9 cellular contexts compared by ENCODE assay signal in the genomic region with DNA sequence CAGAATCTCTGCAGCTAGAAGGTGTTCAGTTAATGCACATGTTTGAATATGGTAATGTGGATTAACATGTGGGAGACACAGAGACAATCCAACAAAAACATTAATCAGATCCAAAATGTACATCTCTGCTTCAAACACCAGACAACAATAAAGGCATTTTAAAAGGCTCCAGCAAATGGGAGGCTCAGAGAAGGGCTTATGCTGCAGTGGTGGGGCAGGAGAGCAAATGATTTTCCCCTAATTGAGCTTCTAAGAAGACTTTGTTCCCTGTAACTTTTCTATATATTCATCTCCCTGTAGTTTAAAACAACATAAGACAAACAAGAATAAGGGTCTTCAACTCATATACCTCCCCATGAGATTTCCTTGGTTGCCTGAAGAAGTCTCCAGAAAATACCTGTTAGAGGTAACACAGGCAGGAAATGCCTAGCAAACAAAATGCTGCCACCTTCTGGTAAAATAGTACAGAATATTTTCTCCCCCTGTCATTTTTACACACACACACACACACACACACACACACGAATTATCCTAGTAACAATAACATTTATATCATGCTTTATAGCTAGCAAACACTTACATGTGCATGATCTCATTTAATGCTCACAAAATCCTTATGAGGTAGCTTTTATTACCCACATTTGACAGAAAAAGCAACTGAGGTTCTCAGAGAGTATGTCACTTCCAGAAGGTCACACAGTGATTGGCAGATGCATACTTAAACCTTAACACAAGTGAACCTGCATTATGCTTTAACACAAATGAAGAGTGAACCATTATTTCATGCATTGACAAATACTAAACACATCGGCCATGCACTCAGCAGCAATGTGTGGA.
DNase-seq lines count a peak whose midpoint lies in the region; ATAC-seq and TF ChIP-seq lines count a peak whose summit lies in the region.
"Had no signal": no experiment of that assay in that cellular context is flagged by ENCODE, and none has a peak within 500 bp of the region (broad histone marks: within the 10 kb centered on the region; RNA-seq: fewer than 3 reads in every experiment).

No MANE protein-coding gene starts in this region.

- DNase-seq in ACHN: peak; percentile 64
- DNase-seq in GM12864 (ENCODE audit: low read depth): peak; percentile 21
- peak; percentile 87 for DNase-seq in NCI-H82 (lab: John Stamatoyannopoulos, UW)
- DNase-seq in choroid plexus epithelial cell (ENCODE audit: low read depth): peak; percentile 76
- DNase-seq in naive thymus-derived CD4-positive, alpha-beta T cell: peak in 7 of 9 donors; percentile 13 to 50 (median 30)
- no peak for DNase-seq in GM19238 (ENCODE audit: insufficient read length, low spot score)
- no peak for DNase-seq in MG63
- DNase-seq: stimulated activated naive B cell treated with anti-CD40 and anti-IgM and Interleukin-4, amounts not matched to agents 10 μg/mL and 1 μg/mL and 100 μg/mL, for 72 hours had no signal

- POLR2A ChIA-PET in naive thymus-derived CD4-positive, alpha-beta T cell (lab: Charles Lee): interaction anchor here (1.0 kb wide), 1 partner anchor 223 kb away, joined by 3 read pairs; no protein-coding TSS in a partner anchor

- no peaks in the 10 kb centered on the region for H3K9me3 ChIP-seq in naive thymus-derived CD4-positive, alpha-beta T cell (ENCODE audit: control insufficient read depth in 2 of 3, low read length in 3 of 3)
- no peaks in the 10 kb centered on the region for H3K9me3 ChIP-seq in MG63

- CTCF ChIA-PET in naive thymus-derived CD4-positive, alpha-beta T cell (lab: Charles Lee): interaction anchor here (1.3 to 2.5 kb wide), 3 partner anchors 219 to 228 kb away, joined by 3 to 28 read pairs (median 12); no protein-coding TSS in a partner anchor

- intact Hi-C loops in naive thymus-derived CD4-positive, alpha-beta T cell (cut with micrococcal nuclease): loop anchor here (1.0 to 5.0 kb wide), 7 partner anchors 124 to 574 kb away; partner anchors contain the start of gene MB21D2 (in 2 of the 2)

- peak; percentile 36 for ATAC-seq in HG03565 (IDR thresholded peaks at IDR 0.05; ENCODE audit: unreplicated experiment)
- ATAC-seq in naive thymus-derived CD4-positive, alpha-beta T cell: peak; percentile 26

- in situ Hi-C loops in ACHN (cut with HindIII; ENCODE audit: low pct_ligation_motif_present, low pct_unique_long_range_greater_than_20kb, low sequenced_read_pairs): no loop called here

- H3K4me3 Mint-ChIP-seq in naive thymus-derived CD4-positive, alpha-beta T cell: no peak overlapping the region
- H3K4me3 Mint-ChIP-seq: stimulated activated naive B cell treated with anti-CD40 and anti-IgM and Interleukin-4, amounts not matched to agents 10 μg/mL and 1 μg/mL and 100 μg/mL, for 72 hours had no signal

- TF ChIP-seq CTCF in GM12864 (IDR thresholded peaks at IDR 0.05; ENCODE audit: low read depth, low read length, missing control alignments) (peak; percentile 32), choroid plexus epithelial cell (conservative IDR thresholded peaks at IDR 0.05; ENCODE audit: low read depth, low read length) (peak; percentile 59)

- H3K4me3 ChIP-seq in GM12864 (ENCODE audit: low read depth, low read length) (no peak overlapping the region), choroid plexus epithelial cell (ENCODE audit: low read depth, low read length) (no peak overlapping the region), MG63 (no peak overlapping the region)
- no peak overlapping the region for H3K4me3 ChIP-seq in naive thymus-derived CD4-positive, alpha-beta T cell (ENCODE audit: low read length)

- no peaks in the 10 kb centered on the region for H3K36me3 Mint-ChIP-seq in naive thymus-derived CD4-positive, alpha-beta T cell
- H3K36me3 Mint-ChIP-seq: stimulated activated naive B cell treated with anti-CD40 and anti-IgM and Interleukin-4, amounts not matched to agents 10 μg/mL and 1 μg/mL and 100 μg/mL, for 72 hours had no signal

- H3K36me3 ChIP-seq in naive thymus-derived CD4-positive, alpha-beta T cell (ENCODE audit: control insufficient read depth in 2 of 3, insufficient read depth in 3 of 3, low read length in 3 of 3): no peaks in the 10 kb centered on the region
- no peaks in the 10 kb centered on the region for H3K36me3 ChIP-seq in MG63

- H3K27ac Mint-ChIP-seq in naive thymus-derived CD4-positive, alpha-beta T cell: no peak overlapping the region
- H3K27ac Mint-ChIP-seq: stimulated activated naive B cell treated with anti-CD40 and anti-IgM and Interleukin-4, amounts not matched to agents 10 μg/mL and 1 μg/mL and 100 μg/mL, for 72 hours had no signal

- no peaks in the 10 kb centered on the region for H3K27me3 ChIP-seq in naive thymus-derived CD4-positive, alpha-beta T cell (ENCODE audit: control insufficient read depth in 2 of 2, insufficient read depth in 2 of 2, low read length in 2 of 2)
- no peaks in the 10 kb centered on the region for H3K27me3 ChIP-seq in MG63

- no peaks in the 10 kb centered on the region for H3K4me1 ChIP-seq in naive thymus-derived CD4-positive, alpha-beta T cell (ENCODE audit: control insufficient read depth in 2 of 2, insufficient read depth in 2 of 2, low read length in 2 of 2)

- no peak overlapping the region for H3K27ac ChIP-seq in naive thymus-derived CD4-positive, alpha-beta T cell (ENCODE audit: low read depth, low read length)

- peaks cover 0 to 9% (median 0%) of the 10 kb centered on the region in 7 donors for H3K4me1 Mint-ChIP-seq in naive thymus-derived CD4-positive, alpha-beta T cell
- H3K4me1 Mint-ChIP-seq: stimulated activated naive B cell treated with anti-CD40 and anti-IgM and Interleukin-4, amounts not matched to agents 10 μg/mL and 1 μg/mL and 100 μg/mL, for 72 hours had no signal

- H3K9me3 Mint-ChIP-seq in naive thymus-derived CD4-positive, alpha-beta T cell: peaks cover 0 to 5% (median 0%) of the 10 kb centered on the region in 11 donors

- H3K27me3 Mint-ChIP-seq in naive thymus-derived CD4-positive, alpha-beta T cell: peaks cover 0 to 9% (median 0%) of the 10 kb centered on the region in 5 donors

Comparison
In these comparisons a context has a peak if more than half of its experiments do, and no peak if none do; other contexts are left out.
1. DNase-seq: peak in ACHN (single experiment), GM12864 (single experiment), NCI-H82 (single experiment), choroid plexus epithelial cell (single experiment) and naive thymus-derived CD4-positive, alpha-beta T cell (7 of 9); none in GM19238 (single experiment) and MG63 (single experiment).